Comparison of ENCODE assay signal across 12 cellular contexts in the genomic region with DNA sequence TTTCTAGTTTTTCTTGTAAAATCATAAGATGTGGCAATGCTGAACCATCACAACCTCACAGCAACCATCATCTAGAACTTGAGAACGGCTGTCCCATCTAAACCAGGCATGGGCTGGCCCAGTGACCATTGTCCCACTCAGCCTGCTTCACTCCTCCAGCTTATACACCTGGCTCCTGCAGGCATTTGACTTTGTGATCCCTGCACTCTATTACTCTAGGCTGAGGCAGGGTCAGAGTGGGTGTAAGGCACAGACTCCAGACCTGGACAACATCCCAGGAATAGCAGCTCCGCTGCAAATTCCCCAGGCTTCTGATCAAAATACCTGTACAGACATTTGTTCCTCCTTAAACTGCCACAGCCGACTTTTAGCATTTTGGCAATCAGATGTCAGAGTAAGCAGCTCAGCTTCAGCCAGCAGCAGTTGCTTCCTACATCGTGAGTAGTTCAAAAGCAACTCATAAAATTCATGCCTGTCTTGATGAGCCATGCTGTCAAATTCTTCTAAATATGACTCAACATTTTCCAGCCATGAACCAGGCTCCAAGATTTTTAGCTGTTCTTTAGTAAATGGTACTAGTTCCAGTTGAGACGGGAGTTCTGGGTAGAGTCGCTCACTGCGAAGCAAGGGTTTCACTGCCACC. TPM values are rescaled to one million over a fixed set of nuclear protein-coding genes. Genes with fewer than 3 reads are reported as not detected.
A peak's percentile ranks its signal among the peaks of the same experiment; 100 is the strongest.
DNase-seq lines count a peak whose midpoint lies in the region; ATAC-seq, FAIRE-seq and TF ChIP-seq lines count a peak whose summit lies in the region.
"Had no signal": no experiment of that assay in that cellular context is flagged by ENCODE, and none has a peak within 500 bp of the region (broad histone marks: within the 10 kb centered on the region; RNA-seq: fewer than 3 reads in every experiment).

No MANE protein-coding gene starts in this region.

- H3K27me3 ChIP-seq in SK-N-SH (ENCODE audit: insufficient read depth): no peaks in the 10 kb centered on the region

- 20% methylated on average over 7 of the region's 7 CpGs for WGBS in SK-N-SH (ENCODE audit: low lambda C conversion rate)

- FAIRE-seq in H54 (lab: Jason Lieb, UNC): peak; percentile 78

- H3K9ac ChIP-seq in SK-N-SH: peak overlapping the region; percentile 43

- peak overlapping the region; percentile 56 to 86; a peak in 3 of 4 replicates for H3K27ac ChIP-seq in SK-N-SH (ENCODE audit: low read depth in 2 of 2, low read length in 1 of 2)
- H3K27ac ChIP-seq: VCaP had no signal

- peaks cover 82% of the 10 kb centered on the region for H3K79me2 ChIP-seq in SK-N-SH (ENCODE audit: insufficient read depth)

- peak in 1 of 2 experiments; percentile 90; a peak in 2 of 4 replicates for TF ChIP-seq EP300 in SK-N-SH (IDR thresholded peaks at IDR 0.05; ENCODE audit: borderline replicate concordance in 1 of 2, low read depth in 1 of 2, low read length in 1 of 2)

- H2AFZ ChIP-seq in SK-N-SH (ENCODE audit: low read depth): no peak overlapping the region

- H3K36me3 ChIP-seq in SK-N-SH (replicated peaks in 1 of 2; ENCODE audit: control insufficient read depth in 1 of 2, insufficient read depth in 2 of 2, low read length in 1 of 2): peaks cover 43 to 61% of the 10 kb centered on the region in 2 experiments

- no peak for TF ChIP-seq POLR2A in H54 (IDR thresholded peaks at IDR 0.05; ENCODE audit: low read depth, low read length)

- TF ChIP-seq RAD21 in SK-N-SH (IDR thresholded peaks at IDR 0.05; ENCODE audit: low read length): no peak

- H3K4me1 ChIP-seq in SK-N-SH (ENCODE audit: control insufficient read depth in 1 of 2, insufficient read depth in 2 of 2, low read depth in 1 of 2, low read length in 1 of 2): peaks cover 0 to 62% of the 10 kb centered on the region in 2 experiments; a peak in 2 of 4 replicates

- POLR2A ChIA-PET in SK-N-SH (lab: Yijun Ruan, JAX): no interaction called here

- CTCF ChIA-PET in SK-N-SH (lab: Yijun Ruan, JAX): interaction anchor here (0.6 to 1.2 kb wide), 2 partner anchors 20 to 149 kb away, joined by 3 to 4 read pairs; no protein-coding TSS in a partner anchor

- peak overlapping the region; percentile 51 for H3K4me2 ChIP-seq in SK-N-SH

- peaks cover 77% of the 10 kb centered on the region for H3F3A ChIP-seq in SK-N-SH (replicated peaks; ENCODE audit: insufficient read depth)

- H3K4me3 ChIP-seq in SK-N-SH (ENCODE audit: low read depth in 2 of 2, low read length in 1 of 2) (no peak overlapping the region), skeletal muscle cell (ENCODE audit: low read depth, low read length) (no peak overlapping the region)

- DNase-seq in H54 (ENCODE audit: insufficient read length, low spot score) (peak; percentile 31), SK-N-SH (no peak), fibroblast of peridontal ligament (ENCODE audit: extremely low read depth) (peak; percentile 93), skeletal muscle cell (ENCODE audit: low read depth) (peak; percentile 75), midbrain (lab: John Stamatoyannopoulos, UW) (no peak), NCI-H2196 treated with DMSO at 0.1 percent for 48 hours (lab: John Stamatoyannopoulos, UW; ENCODE audit: unreplicated experiment) (no peak), D341Med (ENCODE audit: low spot score) (no peak)
- DNase-seq: KG1, NCI-H2171 treated with DMSO at 0.1 percent for 48 hours had no signal

- no peak for ATAC-seq in HG03135 (IDR thresholded peaks at IDR 0.05; ENCODE audit: unreplicated experiment)
- ATAC-seq: sciatic nerve had no signal

- H3K9me2 ChIP-seq in SK-N-SH: no peaks in the 10 kb centered on the region

- no peak for TF ChIP-seq CTCF in SK-N-SH (IDR thresholded peaks at IDR 0.05)

- no peaks in the 10 kb centered on the region for H4K20me1 ChIP-seq in SK-N-SH (ENCODE audit: insufficient read depth)

- no peaks in the 10 kb centered on the region for H3K9me3 ChIP-seq in SK-N-SH

TF ChIP-seq in SK-N-SH, 30 proteins besides CTCF, POLR2A, EP300 and RAD21 (continues in another document):
- peak; percentile 89 for TF ChIP-seq TCF12 (IDR thresholded peaks at IDR 0.05)
- peak; percentile 59; the same call in 1 of the 2 replicates for TF ChIP-seq POLR2AphosphoS5 (IDR thresholded peaks at IDR 0.05; ENCODE audit: low read depth, low read length)
- no peak for TF ChIP-seq RCOR1 (IDR thresholded peaks at IDR 0.05; ENCODE audit: low read length)
- peak; percentile 71 for TF ChIP-seq NFIC (IDR thresholded peaks at IDR 0.05; ENCODE audit: borderline replicate concordance)
- no peak for TF ChIP-seq RFX5 (IDR thresholded peaks at IDR 0.05; ENCODE audit: low read length)
- 0 out of 2 replicates have a peak, but pooled peaks have one; percentile 28 for TF ChIP-seq YY1 (IDR thresholded peaks at IDR 0.05; ENCODE audit: low read depth)
- TF ChIP-seq TAF1 (IDR thresholded peaks at IDR 0.05; ENCODE audit: borderline replicate concordance, low read depth, low read length): 0 out of 2 replicates have a peak, but pooled peaks have one; percentile 7
- TF ChIP-seq, protein P1, sequence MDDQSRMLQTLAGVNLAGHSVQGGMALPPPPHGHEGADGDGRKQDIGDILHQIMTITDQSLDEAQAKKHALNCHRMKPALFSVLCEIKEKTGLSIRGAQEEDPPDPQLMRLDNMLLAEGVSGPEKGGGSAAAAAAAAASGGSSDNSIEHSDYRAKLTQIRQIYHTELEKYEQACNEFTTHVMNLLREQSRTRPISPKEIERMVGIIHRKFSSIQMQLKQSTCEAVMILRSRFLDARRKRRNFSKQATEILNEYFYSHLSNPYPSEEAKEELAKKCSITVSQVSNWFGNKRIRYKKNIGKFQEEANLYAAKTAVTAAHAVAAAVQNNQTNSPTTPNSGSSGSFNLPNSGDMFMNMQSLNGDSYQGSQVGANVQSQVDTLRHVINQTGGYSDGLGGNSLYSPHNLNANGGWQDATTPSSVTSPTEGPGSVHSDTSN (IDR thresholded peaks at IDR 0.05): peak; percentile 85
- TF ChIP-seq, protein P2, sequence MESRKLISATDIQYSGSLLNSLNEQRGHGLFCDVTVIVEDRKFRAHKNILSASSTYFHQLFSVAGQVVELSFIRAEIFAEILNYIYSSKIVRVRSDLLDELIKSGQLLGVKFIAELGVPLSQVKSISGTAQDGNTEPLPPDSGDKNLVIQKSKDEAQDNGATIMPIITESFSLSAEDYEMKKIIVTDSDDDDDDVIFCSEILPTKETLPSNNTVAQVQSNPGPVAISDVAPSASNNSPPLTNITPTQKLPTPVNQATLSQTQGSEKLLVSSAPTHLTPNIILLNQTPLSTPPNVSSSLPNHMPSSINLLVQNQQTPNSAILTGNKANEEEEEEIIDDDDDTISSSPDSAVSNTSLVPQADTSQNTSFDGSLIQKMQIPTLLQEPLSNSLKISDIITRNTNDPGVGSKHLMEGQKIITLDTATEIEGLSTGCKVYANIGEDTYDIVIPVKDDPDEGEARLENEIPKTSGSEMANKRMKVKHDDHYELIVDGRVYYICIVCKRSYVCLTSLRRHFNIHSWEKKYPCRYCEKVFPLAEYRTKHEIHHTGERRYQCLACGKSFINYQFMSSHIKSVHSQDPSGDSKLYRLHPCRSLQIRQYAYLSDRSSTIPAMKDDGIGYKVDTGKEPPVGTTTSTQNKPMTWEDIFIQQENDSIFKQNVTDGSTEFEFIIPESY (IDR thresholded peaks at IDR 0.05; ENCODE audit: borderline replicate concordance, low read depth): no peak
- TF ChIP-seq, protein P3, sequence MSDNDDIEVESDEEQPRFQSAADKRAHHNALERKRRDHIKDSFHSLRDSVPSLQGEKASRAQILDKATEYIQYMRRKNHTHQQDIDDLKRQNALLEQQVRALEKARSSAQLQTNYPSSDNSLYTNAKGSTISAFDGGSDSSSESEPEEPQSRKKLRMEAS (IDR thresholded peaks at IDR 0.05; ENCODE audit: low read depth): peak; percentile 86
- peak; percentile 38; the same call in 1 of the 2 replicates for TF ChIP-seq GABPA (IDR thresholded peaks at IDR 0.05; ENCODE audit: low read depth)
- TF ChIP-seq, protein P4, sequence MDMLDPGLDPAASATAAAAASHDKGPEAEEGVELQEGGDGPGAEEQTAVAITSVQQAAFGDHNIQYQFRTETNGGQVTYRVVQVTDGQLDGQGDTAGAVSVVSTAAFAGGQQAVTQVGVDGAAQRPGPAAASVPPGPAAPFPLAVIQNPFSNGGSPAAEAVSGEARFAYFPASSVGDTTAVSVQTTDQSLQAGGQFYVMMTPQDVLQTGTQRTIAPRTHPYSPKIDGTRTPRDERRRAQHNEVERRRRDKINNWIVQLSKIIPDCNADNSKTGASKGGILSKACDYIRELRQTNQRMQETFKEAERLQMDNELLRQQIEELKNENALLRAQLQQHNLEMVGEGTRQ (IDR thresholded peaks at IDR 0.05; ENCODE audit: borderline replicate concordance, low read depth, low read length): no peak
- no peak for TF ChIP-seq NRF1 (IDR thresholded peaks at IDR 0.05; ENCODE audit: low read depth, low read length)
- TF ChIP-seq GATA2 (CRISPR knock-in tag; IDR thresholded peaks at IDR 0.05): no peak
- TF ChIP-seq, protein P5, sequence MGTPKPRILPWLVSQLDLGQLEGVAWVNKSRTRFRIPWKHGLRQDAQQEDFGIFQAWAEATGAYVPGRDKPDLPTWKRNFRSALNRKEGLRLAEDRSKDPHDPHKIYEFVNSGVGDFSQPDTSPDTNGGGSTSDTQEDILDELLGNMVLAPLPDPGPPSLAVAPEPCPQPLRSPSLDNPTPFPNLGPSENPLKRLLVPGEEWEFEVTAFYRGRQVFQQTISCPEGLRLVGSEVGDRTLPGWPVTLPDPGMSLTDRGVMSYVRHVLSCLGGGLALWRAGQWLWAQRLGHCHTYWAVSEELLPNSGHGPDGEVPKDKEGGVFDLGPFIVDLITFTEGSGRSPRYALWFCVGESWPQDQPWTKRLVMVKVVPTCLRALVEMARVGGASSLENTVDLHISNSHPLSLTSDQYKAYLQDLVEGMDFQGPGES (IDR thresholded peaks at IDR 0.05; ENCODE audit: low read depth, low read length): no peak
- TF ChIP-seq TEAD4 (IDR thresholded peaks at IDR 0.05; ENCODE audit: borderline replicate concordance, insufficient read depth): peak; percentile 97
- no peak for TF ChIP-seq MEF2A (IDR thresholded peaks at IDR 0.05; ENCODE audit: borderline replicate concordance, low read depth)
- TF ChIP-seq ELF1 (IDR thresholded peaks at IDR 0.05): peak; percentile 24; the same call in 1 of the 2 replicates
- no peak for TF ChIP-seq EZH2phosphoT487 (IDR thresholded peaks at IDR 0.05; ENCODE audit: borderline replicate concordance, low read depth)
- peak; percentile 95 for TF ChIP-seq JUND (IDR thresholded peaks at IDR 0.05)

RNA-seq across cellular contexts. Expression of a gene that starts 12.9 kb away (rescaled TPM):
- 13.6 and 18.9 TPM in 2 replicates for polyA plus RNA-seq in SK-N-SH (2012; rRNA removed)
- 10.1 and 12.6 TPM in 2 replicates for polyA plus RNA-seq in SK-N-SH (2012; cell fraction: cytosol; rRNA removed)
- 31.5 and 49.4 TPM in 2 replicates for polyA plus RNA-seq in SK-N-SH (2012; cell fraction: nucleus; rRNA removed)

Comparison
In these comparisons a context has a peak if more than half of its experiments do, and no peak if none do; other contexts are left out.
1. DNase-seq: peak in H54 (single experiment), fibroblast of peridontal ligament (single experiment) and skeletal muscle cell (single experiment); none in SK-N-SH (single experiment), midbrain (single experiment), NCI-H2196 treated with DMSO at 0.1 percent for 48 hours (single experiment) and D341Med (single experiment).